ENCODE assay signal across 13 cellular contexts in genomic region chr15:59165726-59166125, GRCh38. TPM values are rescaled to one million over a fixed set of nuclear protein-coding genes. Genes with fewer than 3 reads are reported as not detected.
DNase-seq lines count a peak whose midpoint lies in the region; ATAC-seq and TF ChIP-seq lines count a peak whose summit lies in the region.
"Had no signal": no experiment of that assay in that cellular context is flagged by ENCODE, and none has a peak within 500 bp of the region (broad histone marks: within the 10 kb centered on the region; RNA-seq: fewer than 3 reads in every experiment).

No MANE protein-coding gene starts in this region.

- ATAC-seq in body of pancreas: no peak

- TF ChIP-seq CTCF in body of pancreas (IDR thresholded peaks at IDR 0.05) (no peak), esophagus muscularis mucosa (IDR thresholded peaks at IDR 0.05) (no peak)

- H3K27me3 ChIP-seq in body of pancreas: no peaks in the 10 kb centered on the region
- H3K27me3 ChIP-seq in esophagus muscularis mucosa: no peaks in the 10 kb centered on the region

- TF ChIP-seq EP300 in esophagus muscularis mucosa (IDR thresholded peaks at IDR 0.05): no peak

- 31 to 38% methylated on average over 3 of the region's 3 CpGs for WGBS in body of pancreas, 2 donors
- 83% methylated on average over 3 of the region's 3 CpGs for WGBS in esophagus muscularis mucosa

- TF ChIP-seq POLR2A in body of pancreas (IDR thresholded peaks at IDR 0.05): no peak
- TF ChIP-seq POLR2A in esophagus muscularis mucosa (IDR thresholded peaks at IDR 0.05; ENCODE audit: low read depth): no peak

- peaks cover 31% of the 10 kb centered on the region for H3K4me1 ChIP-seq in body of pancreas
- peaks cover 0 to 22% (median 15%) of the 10 kb centered on the region in 4 donors for H3K4me1 ChIP-seq in esophagus muscularis mucosa

- H3K27ac ChIP-seq in body of pancreas (peak overlapping the region in 3 of 4 donors; percentile 27 to 45 (median 40)), esophagus muscularis mucosa (replicated peaks in 1 of 4) (no peak overlapping the region)
- H3K27ac ChIP-seq: 22Rv1 had no signal

- peaks cover 0 to 2% of the 10 kb centered on the region in 2 donors for H3K36me3 ChIP-seq in body of pancreas (replicated peaks in 1 of 2; ENCODE audit: insufficient read depth in 1 of 2, low read depth in 2 of 2)
- H3K36me3 ChIP-seq in esophagus muscularis mucosa: peaks cover 12 to 56% (median 33%) of the 10 kb centered on the region in 4 donors

- H3K4me3 ChIP-seq in body of pancreas: no peak overlapping the region
- no peak overlapping the region for H3K4me3 ChIP-seq in esophagus muscularis mucosa

- DNase-seq in DMS 273 (lab: John Stamatoyannopoulos, UW; ENCODE audit: unreplicated experiment): peak; percentile 20
- no peak for DNase-seq in DMS 273 treated with DMSO at 0.1 percent for 48 hours (lab: John Stamatoyannopoulos, UW)
- peak; percentile 89 for DNase-seq in NCI-H1105 (lab: John Stamatoyannopoulos, UW)
- DNase-seq in body of pancreas: peak in 2 of 4 donors; percentile 30 to 49
- DNase-seq in renal cortical epithelial cell (ENCODE audit: low read depth): peak; percentile 75
- no peak for DNase-seq in activated T-cell treated with anti-CD3 and anti-CD28 coated beads for 4 hours
- no peak for DNase-seq in iPS-NIHi7 (ENCODE audit: extremely low spot score)
- DNase-seq in esophagus muscularis mucosa (ENCODE audit: extremely low spot score): no peak
- DNase-seq: activated CD4-positive, CD25-positive, alpha-beta regulatory T cell; caudate nucleus; NCI-H2029 treated with DMSO at 0.1 percent for 48 hours had no signal

- H3K9me3 ChIP-seq in body of pancreas: no peaks in the 10 kb centered on the region
- H3K9me3 ChIP-seq in esophagus muscularis mucosa: no peaks in the 10 kb centered on the region

- intact Hi-C loops in body of pancreas (cut with DNase I): no loop called here
- intact Hi-C loops in esophagus muscularis mucosa (cut with DNase I): no loop called here

RNA-seq across cellular contexts. Expression of gene LDHAL6B, which starts 40.9 kb away (rescaled TPM):
- total RNA-seq in body of pancreas: not detected
- not detected in 2 replicates for total RNA-seq in renal cortical epithelial cell
- total RNA-seq in esophagus muscularis mucosa: not detected
- total RNA-seq: skeletal muscle tissue had no signal

Comparison
In these comparisons a context has a peak if more than half of its experiments do, and no peak if none do; other contexts are left out.
1. DNase-seq: peak in DMS 273 (single experiment), NCI-H1105 (single experiment) and renal cortical epithelial cell (single experiment); none in DMS 273 treated with DMSO at 0.1 percent for 48 hours (single experiment), activated T-cell treated with anti-CD3 and anti-CD28 coated beads for 4 hours (single experiment), iPS-NIHi7 (single experiment) and esophagus muscularis mucosa (single experiment).
2. H3K27ac ChIP-seq: peak in body of pancreas (3 of 4); none in esophagus muscularis mucosa (0 of 4).